19 cellular contexts compared by ENCODE assay signal in the genomic region with DNA sequence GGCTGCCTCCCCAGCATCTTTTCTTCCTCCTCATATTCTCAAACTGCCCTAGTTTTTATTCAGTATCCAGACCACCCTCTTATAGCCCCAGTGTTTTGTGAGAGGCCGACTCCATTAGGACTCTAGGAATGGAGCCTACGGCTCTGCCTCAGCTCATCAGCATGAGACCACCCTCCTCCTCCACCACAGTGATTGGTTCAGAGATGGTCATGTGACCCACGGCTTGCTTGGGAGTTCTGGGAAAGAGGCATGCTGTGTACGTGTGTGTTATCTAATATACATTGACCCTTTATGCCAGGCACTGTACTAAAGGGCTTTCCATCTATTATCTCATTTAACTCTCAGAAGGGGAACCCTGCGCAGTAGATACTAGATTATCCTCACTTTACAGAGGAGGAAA.
"Had no signal": no experiment of that assay in that cellular context is flagged by ENCODE, and none has a peak within 500 bp of the region (broad histone marks: within the 10 kb centered on the region; RNA-seq: fewer than 3 reads in every experiment).

No MANE protein-coding gene starts in this region.

- H3K9me3 Mint-ChIP-seq: activated CD4-positive, alpha-beta T cell treated with anti-CD3 and anti-CD28 coated beads, Interleukin-2, amount 10 ng/mL, durations not matched to agents 24 days and 14 days; activated CD8-positive, alpha-beta T cell treated with anti-CD3 and anti-CD28 coated beads for 36 hours; activated T-helper 17 cell treated with anti-CD3 and anti-CD28 coated beads, Interleukin-2, amount 50 U/mL, for 72 hours; brain; effector memory CD8-positive, alpha-beta T cell; nephron progenitor cell had no signal

- H3K27me3 ChIP-seq: sigmoid colon, tibial nerve had no signal

- H3K36me3 ChIP-seq: esophagus squamous epithelium, sigmoid colon, tibial nerve had no signal

- H3K27ac ChIP-seq: esophagus squamous epithelium, sigmoid colon had no signal

- H3K4me1 ChIP-seq: esophagus squamous epithelium, sigmoid colon had no signal

- DNase-seq: activated CD4-positive, alpha-beta T cell treated with anti-CD3 and anti-CD28 coated beads, Interleukin-2, amount 10 ng/mL, durations not matched to agents 24 days and 14 days; activated CD8-positive, alpha-beta T cell treated with anti-CD3 and anti-CD28 coated beads for 36 hours; activated naive CD4-positive, alpha-beta T cell treated with Interleukin-2 at 50 U/mL for 16 hours; activated T-cell treated with anti-CD3 and anti-CD28 coated beads, Interleukin-2, amount 50 U/mL, for 1 hour; anterior cingulate cortex; caudate nucleus; effector memory CD8-positive, alpha-beta T cell; esophagus squamous epithelium; hippocampal formation; kidney; nephron progenitor cell; nucleus accumbens; sigmoid colon; stimulated activated CD8-positive, alpha-beta memory T cell treated with anti-CD3 and anti-CD28 coated beads, Interleukin-4, amount 100 ng/mL, for 48 hours; stimulated activated naive CD4-positive, alpha-beta T cell treated with Interleukin-2 at 50 U/mL for 16 hours had no signal

- H3K36me3 Mint-ChIP-seq: brain had no signal

- H3K4me1 Mint-ChIP-seq: activated T-helper 17 cell treated with anti-CD3 and anti-CD28 coated beads, Interleukin-2, amount 50 U/mL, for 72 hours had no signal

- ATAC-seq: activated CD8-positive, alpha-beta T cell treated with anti-CD3 and anti-CD28 coated beads for 36 hours; activated T-helper 17 cell treated with anti-CD3 and anti-CD28 coated beads, Interleukin-2, amount 50 U/mL, for 72 hours; effector memory CD8-positive, alpha-beta T cell had no signal

- H3K4me3 ChIP-seq: esophagus squamous epithelium, lung, sigmoid colon, tibial nerve had no signal

- H3K27me3 Mint-ChIP-seq: activated CD8-positive, alpha-beta T cell treated with anti-CD3 and anti-CD28 coated beads for 36 hours; activated T-helper 17 cell treated with anti-CD3 and anti-CD28 coated beads, Interleukin-2, amount 50 U/mL, for 72 hours; brain; effector memory CD8-positive, alpha-beta T cell had no signal

- H3K4me3 Mint-ChIP-seq: activated CD4-positive, alpha-beta T cell treated with anti-CD3 and anti-CD28 coated beads, Interleukin-2, amount 10 ng/mL, durations not matched to agents 24 days and 14 days; activated CD8-positive, alpha-beta T cell treated with anti-CD3 and anti-CD28 coated beads for 36 hours; activated T-helper 17 cell treated with anti-CD3 and anti-CD28 coated beads, Interleukin-2, amount 50 U/mL, for 72 hours; brain; effector memory CD8-positive, alpha-beta T cell; nephron progenitor cell had no signal

- H3K27ac Mint-ChIP-seq: activated CD4-positive, alpha-beta T cell treated with anti-CD3 and anti-CD28 coated beads, Interleukin-2, amount 10 ng/mL, durations not matched to agents 24 days and 14 days; activated CD8-positive, alpha-beta T cell treated with anti-CD3 and anti-CD28 coated beads for 36 hours; brain; effector memory CD8-positive, alpha-beta T cell; nephron progenitor cell had no signal

- H3K9me3 ChIP-seq: esophagus squamous epithelium, sigmoid colon, tibial nerve had no signal
